8 cellular contexts compared by ENCODE assay signal in the genomic region with DNA sequence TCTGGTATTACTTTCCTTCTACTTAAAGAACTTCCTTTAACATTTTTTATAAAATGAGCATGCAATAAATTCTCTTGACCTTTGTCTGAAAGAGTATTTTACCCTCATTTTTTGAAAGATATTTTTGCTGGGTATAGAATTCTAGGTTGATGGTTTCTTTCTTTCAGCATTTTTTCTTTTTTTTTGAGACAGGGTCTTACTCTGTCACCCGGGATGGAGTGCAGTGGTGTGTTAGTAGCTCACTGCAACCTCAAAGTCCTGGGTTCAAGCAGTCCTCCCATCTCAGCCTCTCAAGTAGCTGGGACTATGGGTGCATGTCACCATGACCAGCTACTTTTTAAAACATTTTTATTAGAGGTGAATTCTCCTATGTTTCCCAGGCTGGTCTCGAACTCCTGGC. TPM values are rescaled to one million over a fixed set of nuclear protein-coding genes. Genes with fewer than 3 reads are reported as not detected.
"Had no signal": no experiment of that assay in that cellular context is flagged by ENCODE, and none has a peak within 500 bp of the region (broad histone marks: within the 10 kb centered on the region; RNA-seq: fewer than 3 reads in every experiment).

No MANE protein-coding gene starts in this region.

- FAIRE-seq: HTR-8/SVneo had no signal

- DNase-seq: IMR-90, KBM-7, KG1 had no signal

- H3K4me2 ChIP-seq: KMS-11 had no signal

- H3K9ac ChIP-seq: KMS-11 had no signal

- H3K27ac ChIP-seq: HL-60, KMS-11 had no signal

RNA-seq across cellular contexts. Expression of a gene that starts 23.4 kb away (rescaled TPM):
- total RNA-seq: HT-29, HT1080, IMR-90 had no signal
